In the genomic region with DNA sequence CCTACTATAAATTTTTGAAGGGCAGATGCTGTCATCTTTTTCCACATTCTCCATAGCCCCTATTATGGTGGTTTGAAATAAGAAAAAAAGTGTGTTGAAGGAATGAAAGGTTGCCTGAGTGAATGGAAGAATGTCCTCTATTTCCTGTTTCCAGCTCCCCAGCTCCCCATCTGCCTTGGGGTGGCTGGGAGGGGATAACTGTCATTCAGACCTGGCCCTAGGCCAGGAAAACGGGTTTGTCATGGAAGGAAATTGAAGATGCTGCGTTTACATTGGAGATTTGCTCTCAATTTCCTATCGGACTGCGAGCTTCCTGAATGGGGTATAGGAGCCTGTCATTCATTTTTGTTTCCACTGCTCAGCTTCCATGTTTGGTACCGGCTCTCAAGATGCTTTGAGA, we compare ENCODE assay signal across 13 cellular contexts. TPM values are rescaled to one million over a fixed set of nuclear protein-coding genes. Genes with fewer than 3 reads are reported as not detected.
DNase-seq lines count a peak whose midpoint lies in the region; ATAC-seq, FAIRE-seq and TF ChIP-seq lines count a peak whose summit lies in the region.
"Had no signal": no experiment of that assay in that cellular context is flagged by ENCODE, and none has a peak within 500 bp of the region (broad histone marks: within the 10 kb centered on the region; RNA-seq: fewer than 3 reads in every experiment).

No MANE protein-coding gene starts in this region.

- DNase-seq in A549 (ENCODE audit: low read depth in 1 of 2, low spot score in 1 of 2): no peak
- peak; percentile 27 for DNase-seq in UCSD-AML1 (lab: John Stamatoyannopoulos, UW; ENCODE audit: unreplicated experiment)
- no peak for DNase-seq in immature natural killer cell
- DNase-seq in HAP-1 (ENCODE audit: low spot score in 2 of 2): no peak
- DNase-seq in GM19240 (ENCODE audit: insufficient read length, low spot score): no peak
- no peak for DNase-seq in RWPE1 (ENCODE audit: low spot score)
- no peak for DNase-seq in activated CD4-positive, alpha-beta T cell treated with anti-CD3 and anti-CD28 coated beads, Interleukin-2, amount 10 ng/mL, durations not matched to agents 24 days and 14 days
- DNase-seq: DMS79, dorsolateral prefrontal cortex, NCI-H2107, occipital lobe had no signal

- peak overlapping the region; percentile 92 for H3K4me2 ChIP-seq in A549

- H3K9me3 Mint-ChIP-seq in immature natural killer cell: no peaks in the 10 kb centered on the region
- no peaks in the 10 kb centered on the region for H3K9me3 Mint-ChIP-seq in activated CD4-positive, alpha-beta T cell treated with anti-CD3 and anti-CD28 coated beads, Interleukin-2, amount 10 ng/mL, durations not matched to agents 24 days and 14 days
- H3K9me3 Mint-ChIP-seq: stimulated activated naive CD8-positive, alpha-beta T cell treated with anti-CD3 and anti-CD28 coated beads, Interleukin-15, Interleukin-2, amounts not matched to agents 100 ng/mL and 50 ng/mL, for 24 hours had no signal

- no peak overlapping the region for H3K27ac Mint-ChIP-seq in immature natural killer cell
- no peak overlapping the region for H3K27ac Mint-ChIP-seq in activated CD4-positive, alpha-beta T cell treated with anti-CD3 and anti-CD28 coated beads, Interleukin-2, amount 10 ng/mL, durations not matched to agents 24 days and 14 days
- H3K27ac Mint-ChIP-seq: stimulated activated naive CD8-positive, alpha-beta T cell treated with anti-CD3 and anti-CD28 coated beads, Interleukin-15, Interleukin-2, amounts not matched to agents 100 ng/mL and 50 ng/mL, for 24 hours had no signal

- intact Hi-C loops in activated CD4-positive, alpha-beta T cell treated with anti-CD3 and anti-CD28 coated beads, Interleukin-2, amount 10 ng/mL, durations not matched to agents 24 days and 14 days (cut with micrococcal nuclease): no loop called here

- no peaks in the 10 kb centered on the region for H3K27me3 ChIP-seq in HAP-1 (ENCODE audit: low read depth)

- H3K27me3 Mint-ChIP-seq in immature natural killer cell (ENCODE audit: low read depth in 3 of 3): peaks cover 9 to 23% (median 9%) of the 10 kb centered on the region in 3 donors
- peaks cover 61% of the 10 kb centered on the region for H3K27me3 Mint-ChIP-seq in activated CD4-positive, alpha-beta T cell treated with anti-CD3 and anti-CD28 coated beads, Interleukin-2, amount 10 ng/mL, durations not matched to agents 24 days and 14 days

- 51% methylated on average over 5 of the region's 5 CpGs for WGBS in A549 (ENCODE audit: missing lambda C conversion rate)

- ATAC-seq in A549: no peak

- no peak overlapping the region for H3K4me3 ChIP-seq in A549
- no peak overlapping the region for H3K4me3 ChIP-seq in HEK293 (ENCODE audit: low read depth, low read length)
- H3K4me3 ChIP-seq in HAP-1: no peak overlapping the region

- TF ChIP-seq POLR2A in A549 (IDR thresholded peaks at IDR 0.05; ENCODE audit: low read length): no peak

- CTCF ChIA-PET in A549 (lab: Yijun Ruan, JAX) (interaction anchor here (1.0 to 6.4 kb wide), 6 partner anchors 9 to 25 kb away, joined by 3 to 81 read pairs (median 4); no protein-coding TSS in a partner anchor), HEK293 (lab: Yijun Ruan, JAX) (interaction anchor here (0.6 to 0.9 kb wide), 3 partner anchors 21 to 48 kb away, joined by 3 to 5 read pairs (median 4); no protein-coding TSS in a partner anchor), RWPE1 (lab: Yijun Ruan, JAX) (interaction anchor here (0.7 kb wide), 1 partner anchor 710 kb away, joined by 3 read pairs; no protein-coding TSS in a partner anchor)

- TF ChIP-seq CTCF in A549 (IDR thresholded peaks at IDR 0.05) (no peak), HEK293 (tag by site-specific recombination; IDR thresholded peaks at IDR 0.05) (no peak), RWPE1 (conservative IDR thresholded peaks at IDR 0.05; ENCODE audit: low read depth) (no peak)

- peaks cover 16 to 35% of the 10 kb centered on the region in 2 donors for H3K4me1 Mint-ChIP-seq in immature natural killer cell
- H3K4me1 Mint-ChIP-seq in activated CD4-positive, alpha-beta T cell treated with anti-CD3 and anti-CD28 coated beads, Interleukin-2, amount 10 ng/mL, durations not matched to agents 24 days and 14 days: peaks cover 18% of the 10 kb centered on the region

- TF ChIP-seq RAD21 in A549 (conservative IDR thresholded peaks at IDR 0.05 in 1 of 2, IDR thresholded peaks at IDR 0.05 in 1 of 2): no peak

- H3K27ac ChIP-seq in A549 (peak overlapping the region; percentile 94 to 95), HEK293 (ENCODE audit: extremely low read depth, low read depth, low read length) (no peak overlapping the region), RWPE1 (no peak overlapping the region)
- H3K27ac ChIP-seq: dorsolateral prefrontal cortex had no signal

- in situ Hi-C loops in HAP-1 (cut with MboI; ENCODE audit: low sequenced_read_pairs): no loop called here

- no peaks in the 10 kb centered on the region for H3K36me3 Mint-ChIP-seq in immature natural killer cell
- no peaks in the 10 kb centered on the region for H3K36me3 Mint-ChIP-seq in activated CD4-positive, alpha-beta T cell treated with anti-CD3 and anti-CD28 coated beads, Interleukin-2, amount 10 ng/mL, durations not matched to agents 24 days and 14 days (ENCODE audit: low read depth)

- H3K36me3 ChIP-seq in HEK293 (ENCODE audit: control insufficient read depth in 2 of 2, insufficient read depth in 1 of 2, low read length in 2 of 2) (peaks cover 0 to 8% of the 10 kb centered on the region in 2 experiments; a peak in 1 of 3 replicates), HAP-1 (replicated peaks) (0 out of 2 replicates have a peak, but pooled peaks cover 3% of the 10 kb centered on the region)

- H3K4me1 ChIP-seq in A549 (peaks cover 48% of the 10 kb centered on the region), HEK293 (ENCODE audit: control insufficient read depth, insufficient read depth, low read length) (peaks cover 5% of the 10 kb centered on the region), HAP-1 (peaks cover 13% of the 10 kb centered on the region)

- H3K4me3 Mint-ChIP-seq in immature natural killer cell: peak overlapping the region in 3 of 5 donors; percentile 26 to 94 (median 87)
- H3K4me3 Mint-ChIP-seq in activated CD4-positive, alpha-beta T cell treated with anti-CD3 and anti-CD28 coated beads, Interleukin-2, amount 10 ng/mL, durations not matched to agents 24 days and 14 days: no peak overlapping the region

- TF ChIP-seq EP300 in A549 (IDR thresholded peaks at IDR 0.05): no peak

- no peaks in the 10 kb centered on the region for H3K9me3 ChIP-seq in A549
- H3K9me3 ChIP-seq in HEK293 (ENCODE audit: control insufficient read depth, insufficient read depth, low read depth, low read length): no peaks in the 10 kb centered on the region
- 0 out of 2 replicates have a peak, but pooled peaks cover 1% of the 10 kb centered on the region for H3K9me3 ChIP-seq in HAP-1

- no peak for FAIRE-seq in A549 (lab: Jason Lieb, UNC)

- POLR2A ChIA-PET in A549 (lab: Yijun Ruan, JAX): interaction anchor here (1.6 to 5.0 kb wide), 2 partner anchors 12 to 18 kb away, joined by 4 to 110 read pairs; no protein-coding TSS in a partner anchor
- POLR2A ChIA-PET in HEK293 (lab: Yijun Ruan, JAX): interaction anchor here (0.8 kb wide), 1 partner anchor 19 kb away, joined by 3 read pairs; no protein-coding TSS in a partner anchor
- POLR2A ChIA-PET in RWPE1 (lab: Yijun Ruan, JAX; ENCODE audit: low non-redundant PET): interaction anchor here (0.6 kb wide), 1 partner anchor 150 kb away, joined by 5 read pairs; no protein-coding TSS in a partner anchor

TF ChIP-seq in A549, 52 proteins besides CTCF, POLR2A, EP300 and RAD21:
- TF ChIP-seq NPAS2 (CRISPR knock-in tag; IDR thresholded peaks at IDR 0.05; ENCODE audit: borderline replicate concordance): no peak
- no peak for TF ChIP-seq NFE2L2 (conservative IDR thresholded peaks at IDR 0.05; ENCODE audit: low read length)
- TF ChIP-seq CBX2 (IDR thresholded peaks at IDR 0.05; ENCODE audit: borderline replicate concordance, low read depth): no peak
- TF ChIP-seq EHMT2 (IDR thresholded peaks at IDR 0.05; ENCODE audit: low read depth): no peak

TF ChIP-seq in HEK293, 187 proteins besides CTCF, POLR2A, EP300 and RAD21 (continues in another document):
- TF ChIP-seq ZNF423 (tag by site-specific recombination; IDR thresholded peaks at IDR 0.05): no peak

RNA-seq across cellular contexts. Expression of a gene that starts 2.2 kb away (rescaled TPM):
- polyA plus RNA-seq in A549 (2011; rRNA removed): 25.8 and 26.9 TPM in 2 replicates
- polyA plus RNA-seq in A549 (2012; cell fraction: cytosol; rRNA removed): 61.7 and 106 TPM in 2 replicates
- 144 and 234 TPM in 2 replicates for polyA plus RNA-seq in A549 (2012; cell fraction: nucleus; rRNA removed)
- polyA plus RNA-seq in A549 (2017; fragmentation: RNase III; extraction: RNeasy Plus Mini Kit Qiagen cat#74134 plus additional on column Dnase treatment): 42.0 to 62.4 TPM (median 54.9 TPM) in 3 replicates
- polyA minus RNA-seq in A549 (2011; rRNA and poly(A)+ RNA removed): 33.1 and 61.1 TPM in 2 replicates
- 1 to 10 TPM in 1 of 3 donors, under 1 TPM in 2; 0.56 to 3.3 (median 0.97) TPM for polyA plus RNA-seq in immature natural killer cell
- not detected in 2 replicates for total RNA-seq in activated CD4-positive, alpha-beta T cell treated with anti-CD3 and anti-CD28 coated beads, Interleukin-2, amount 10 ng/mL, durations not matched to agents 24 days and 14 days

RNA-seq across cellular contexts. Expression of a gene that starts 51.9 kb away (rescaled TPM):
- polyA plus RNA-seq in A549 (2011; rRNA removed) (24.9 and 27.3 TPM in 2 replicates), A549 (2017; fragmentation: RNase III; extraction: RNeasy Plus Mini Kit Qiagen cat#74134 plus additional on column Dnase treatment) (20.6 to 21.7 TPM (median 21.7 TPM) in 3 replicates), immature natural killer cell (100 to 1,000 TPM in 1 of 3 donors, 10 to 100 TPM in 2; 15.5 to 101 (median 22.1) TPM)
- 10.2 and 11.2 TPM in 2 replicates for polyA plus RNA-seq in A549 (2012; cell fraction: cytosol; rRNA removed)
- 28.3 and 30.8 TPM in 2 replicates for polyA plus RNA-seq in A549 (2012; cell fraction: nucleus; rRNA removed)
- polyA minus RNA-seq in A549 (2011; rRNA and poly(A)+ RNA removed): 24.0 and 25.0 TPM in 2 replicates
- total RNA-seq in activated CD4-positive, alpha-beta T cell treated with anti-CD3 and anti-CD28 coated beads, Interleukin-2, amount 10 ng/mL, durations not matched to agents 24 days and 14 days: 43.6 and 46.4 TPM in 2 replicates

Comparison
In these comparisons a context has a peak if more than half of its experiments do, and no peak if none do; other contexts are left out.
1. H3K27ac ChIP-seq: peak in A549 (2 of 2); none in HEK293 (single experiment) and RWPE1 (single experiment).
2. RNA of a gene that starts 2.2 kb away (polyA plus RNA-seq): 25.8 to 234 TPM in A549; 0.56 to 3.3 TPM in immature natural killer cell; every median in the first group is over 4 times any median in the second.